Comparison of ENCODE assay signal across 6 cellular contexts in genomic region chr2:175741164-175741563, GRCh38.
"Had no signal": no experiment of that assay in that cellular context is flagged by ENCODE, and none has a peak within 500 bp of the region (broad histone marks: within the 10 kb centered on the region; RNA-seq: fewer than 3 reads in every experiment).

No MANE protein-coding gene starts in this region.

- DNase-seq: IMR-90, KBM-7, KG1 had no signal

- H3K9ac ChIP-seq: KMS-11 had no signal

- FAIRE-seq: HTR-8/SVneo had no signal

- H3K27ac ChIP-seq: HL-60, KMS-11 had no signal

- H3K4me2 ChIP-seq: KMS-11 had no signal
